15 cellular contexts compared by ENCODE assay signal in genomic region chr14:105268736-105269354, GRCh38.
"Had no signal": no experiment of that assay in that cellular context is flagged by ENCODE, and none has a peak within 500 bp of the region (broad histone marks: within the 10 kb centered on the region; RNA-seq: fewer than 3 reads in every experiment).

No MANE protein-coding gene starts in this region.

- DNase-seq: effector memory CD8-positive, alpha-beta T cell; esophagus squamous epithelium; foreskin fibroblast; immature natural killer cell; lower lobe of right lung; mesenchymal stem cell; midbrain; small intestine; stimulated activated CD4-positive, alpha-beta T cell treated with anti-CD3 and anti-CD28 coated beads, Interleukin-12 subunit alpha, Interleukin-12 subunit beta, amount 100 ng/mL, for 4 hours; stimulated activated naive CD8-positive, alpha-beta T cell treated with anti-CD3 and anti-CD28 coated beads, Interleukin-15, amount 100 ng/mL, for 72 hours had no signal

- H3K27me3 ChIP-seq: esophagus squamous epithelium, left lung, right atrium auricular region, testis, tibial nerve had no signal

- H3K27ac Mint-ChIP-seq: effector memory CD8-positive, alpha-beta T cell; immature natural killer cell; natural killer cell treated with Interleukin-12 subunit alpha and Interleukin-12 subunit beta and Interleukin-15 and Interleukin-18, amount 100 ng/mL, for 72 hours had no signal

- H3K36me3 Mint-ChIP-seq: natural killer cell treated with Interleukin-12 subunit alpha and Interleukin-12 subunit beta and Interleukin-15 and Interleukin-18, amount 100 ng/mL, for 72 hours had no signal

- H3K4me3 Mint-ChIP-seq: effector memory CD8-positive, alpha-beta T cell; immature natural killer cell; natural killer cell treated with Interleukin-12 subunit alpha and Interleukin-12 subunit beta and Interleukin-15 and Interleukin-18, amount 100 ng/mL, for 72 hours; stimulated activated naive CD8-positive, alpha-beta T cell treated with anti-CD3 and anti-CD28 coated beads, Interleukin-15, amount 100 ng/mL, for 72 hours had no signal

- H3K27me3 Mint-ChIP-seq: effector memory CD8-positive, alpha-beta T cell; natural killer cell treated with Interleukin-12 subunit alpha and Interleukin-12 subunit beta and Interleukin-15 and Interleukin-18, amount 100 ng/mL, for 72 hours; stimulated activated naive CD8-positive, alpha-beta T cell treated with anti-CD3 and anti-CD28 coated beads, Interleukin-15, amount 100 ng/mL, for 72 hours had no signal

- H3K4me3 ChIP-seq: esophagus squamous epithelium, left lung, lower lobe of right lung, right atrium auricular region, testis, tibial nerve had no signal

- H3K27ac ChIP-seq: esophagus squamous epithelium, left lung, lower lobe of right lung, right atrium auricular region, testis had no signal

- H3K9me3 ChIP-seq: esophagus squamous epithelium, left lung, lower lobe of right lung, right atrium auricular region, testis, tibial nerve had no signal

- ATAC-seq: effector memory CD8-positive, alpha-beta T cell; left lung; lower lobe of right lung had no signal

- H3K9me3 Mint-ChIP-seq: effector memory CD8-positive, alpha-beta T cell; immature natural killer cell; natural killer cell treated with Interleukin-12 subunit alpha and Interleukin-12 subunit beta and Interleukin-15 and Interleukin-18, amount 100 ng/mL, for 72 hours; stimulated activated naive CD8-positive, alpha-beta T cell treated with anti-CD3 and anti-CD28 coated beads, Interleukin-15, amount 100 ng/mL, for 72 hours had no signal

- H3K4me1 ChIP-seq: left lung, lower lobe of right lung, right atrium auricular region, testis had no signal

- H3K36me3 ChIP-seq: right atrium auricular region had no signal
